12 cellular contexts compared by ENCODE assay signal in genomic region chr7:10706875-10707493, GRCh38.
DNase-seq lines count a peak whose midpoint lies in the region; ATAC-seq and TF ChIP-seq lines count a peak whose summit lies in the region.
"Had no signal": no experiment of that assay in that cellular context is flagged by ENCODE, and none has a peak within 500 bp of the region (broad histone marks: within the 10 kb centered on the region; RNA-seq: fewer than 3 reads in every experiment).

No MANE protein-coding gene starts in this region.

- no peak overlapping the region for H3K4me3 Mint-ChIP-seq in naive B cell
- no peak overlapping the region for H3K4me3 Mint-ChIP-seq in progenitor cell of endocrine pancreas (ENCODE audit: low read depth)
- H3K4me3 Mint-ChIP-seq: HFFc6 had no signal

- peaks cover 0 to 3% (median 0%) of the 10 kb centered on the region in 3 donors for H3K27me3 Mint-ChIP-seq in naive B cell
- H3K27me3 Mint-ChIP-seq in progenitor cell of endocrine pancreas: no peaks in the 10 kb centered on the region

- DNase-seq in naive B cell (no peak), progenitor cell of endocrine pancreas (ENCODE audit: low spot score, unreplicated experiment) (no peak), NCI-H2171 treated with DMSO at 0.1 percent for 48 hours (lab: John Stamatoyannopoulos, UW) (no peak)
- no peak for DNase-seq in activated CD4-positive, CD25-positive, alpha-beta regulatory T cell (lab: John Stamatoyannopoulos, UW)
- no peak for DNase-seq in activated CD4-positive, CD25-positive, alpha-beta regulatory T cell treated with anti-CD3 and anti-CD28 coated beads, Interleukin-2, amount 50 U/mL, for 72 hours
- DNase-seq: HFFc6, NCI-H1417 treated with DMSO at 0.1 percent for 48 hours had no signal

- ATAC-seq in GM19023 (IDR thresholded peaks at IDR 0.05; ENCODE audit: unreplicated experiment) (peak; percentile 99), GM21737 (IDR thresholded peaks at IDR 0.05; ENCODE audit: unreplicated experiment) (peak; percentile 100), HG03159 (IDR thresholded peaks at IDR 0.05; ENCODE audit: unreplicated experiment) (peak; percentile 100), naive B cell (ENCODE audit: low read depth in 2 of 2) (peak; percentile 58 to 63)
- ATAC-seq: Panc1 had no signal

- H3K36me3 Mint-ChIP-seq in naive B cell (no peaks in the 10 kb centered on the region), progenitor cell of endocrine pancreas (ENCODE audit: insufficient read depth) (no peaks in the 10 kb centered on the region)

- TF ChIP-seq CTCF in progenitor cell of endocrine pancreas (IDR thresholded peaks at IDR 0.05; ENCODE audit: unreplicated experiment): no peak

- H3K4me1 Mint-ChIP-seq in naive B cell (peaks cover 3 to 7% (median 5%) of the 10 kb centered on the region in 3 donors), progenitor cell of endocrine pancreas (ENCODE audit: low read depth) (no peaks in the 10 kb centered on the region)

- H3K27ac Mint-ChIP-seq in naive B cell (peak overlapping the region in 1 of 6 donors; percentile 44), progenitor cell of endocrine pancreas (no peak overlapping the region)
- H3K27ac Mint-ChIP-seq: activated T-helper 2 cell treated with anti-CD3 and anti-CD28 coated beads, Interferon-gamma antibody, Interleukin-2, Interleukin-4, amounts not matched to agents 10 μg/mL and 5 μg/mL and 100 μg/mL, durations not matched to agents 14 hours and 24 hours and 36 hours; HFFc6 had no signal

- H3K9me3 Mint-ChIP-seq in naive B cell (no peaks in the 10 kb centered on the region), progenitor cell of endocrine pancreas (ENCODE audit: low read depth) (no peaks in the 10 kb centered on the region)
- H3K9me3 Mint-ChIP-seq: activated T-helper 2 cell treated with anti-CD3 and anti-CD28 coated beads, Interferon-gamma antibody, Interleukin-2, Interleukin-4, amounts not matched to agents 10 μg/mL and 5 μg/mL and 100 μg/mL, durations not matched to agents 14 hours and 24 hours and 36 hours had no signal
